In genomic region chr12:3727877-3728632, GRCh38 we compare ENCODE assay signal across 8 cellular contexts. TPM values are rescaled to one million over a fixed set of nuclear protein-coding genes. Genes with fewer than 3 reads are reported as not detected.
DNase-seq lines count a peak whose midpoint lies in the region; ATAC-seq and TF ChIP-seq lines count a peak whose summit lies in the region.

No MANE protein-coding gene starts in this region.

- intact Hi-C loops in gastrocnemius medialis (cut with DNase I; ENCODE audit: low total_unique reads) = no loop called here

- no peak overlapping the region for H3K27ac ChIP-seq in gastrocnemius medialis

- TF ChIP-seq CTCF in gastrocnemius medialis (IDR thresholded peaks at IDR 0.05 in 4 of 5, conservative IDR thresholded peaks at IDR 0.05 in 1 of 5) = no peak

- peaks cover 22% of the 10 kb centered on the region for H3K4me1 ChIP-seq in adipocyte (ENCODE audit: control insufficient read depth, insufficient read depth, low read length)
- no peaks in the 10 kb centered on the region for H3K4me1 ChIP-seq in gastrocnemius medialis

- no peaks in the 10 kb centered on the region for H3K9me3 ChIP-seq in adipocyte (ENCODE audit: control insufficient read depth, low read length)
- no peaks in the 10 kb centered on the region for H3K9me3 ChIP-seq in gastrocnemius medialis

- H3K36me3 ChIP-seq in adipocyte (ENCODE audit: control insufficient read depth, insufficient read depth, low read length, severe bottlenecking) (no peaks in the 10 kb centered on the region), gastrocnemius medialis (no peaks in the 10 kb centered on the region)

- in situ Hi-C loops in gastrocnemius medialis (cut with MboI; ENCODE audit: low sequenced_read_pairs in 4 of 4) = no loop called here

- no peak for TF ChIP-seq POLR2A in gastrocnemius medialis (IDR thresholded peaks at IDR 0.05)

- DNase-seq in EL = peak; percentile 26
- DNase-seq in LHCN-M2 (ENCODE audit: low read depth) = peak; percentile 97
- DNase-seq in adipocyte (ENCODE audit: low read depth) = peak; percentile 9
- DNase-seq in gastrocnemius medialis = peak in 1 of 2 donors; percentile 26
- DNase-seq in NCI-H446 treated with DMSO at 0.1 percent for 48 hours (lab: John Stamatoyannopoulos, UW) = no peak
- DNase-seq in inferior parietal cortex (ENCODE audit: extremely low spot score) = no peak
- DNase-seq in amniotic stem cell (lab: John Stamatoyannopoulos, UW) = no peak

- H3K27me3 ChIP-seq in adipocyte (replicated peaks; ENCODE audit: control insufficient read depth, insufficient read depth, low read length) (no peaks in the 10 kb centered on the region), gastrocnemius medialis (no peaks in the 10 kb centered on the region)

- ATAC-seq in GM21447 (IDR thresholded peaks at IDR 0.05; ENCODE audit: unreplicated experiment) (peak; percentile 57), gastrocnemius medialis (peak; percentile 55 to 57)

- H3K9ac ChIP-seq in adipocyte (ENCODE audit: low read length) = no peak overlapping the region

- H3K4me3 ChIP-seq in adipocyte (ENCODE audit: low read length) = no peak overlapping the region
- H3K4me3 ChIP-seq in gastrocnemius medialis = no peak overlapping the region

RNA-seq across cellular contexts. Expression of gene CRACR2A, which starts 24.9 kb away (rescaled TPM):
- total RNA-seq in LHCN-M2 (2014; rRNA removed) (6.7 and 7.0 TPM in 2 replicates), gastrocnemius medialis (1 to 10 TPM in 2 of 4 donors, under 1 TPM in 2; 0.47 to 1.7 (median 1.1) TPM)
- polyA plus RNA-seq in LHCN-M2 (2012) = 3.7 TPM

Comparison
In these comparisons a context has a peak if more than half of its experiments do, and no peak if none do; other contexts are left out.
1. DNase-seq: peak in EL (single experiment), LHCN-M2 (single experiment) and adipocyte (single experiment); none in NCI-H446 treated with DMSO at 0.1 percent for 48 hours (single experiment), inferior parietal cortex (single experiment) and amniotic stem cell (single experiment).